19 cellular contexts compared by ENCODE assay signal in genomic region chr5:5229405-5229804, GRCh38.
"Had no signal": no experiment of that assay in that cellular context is flagged by ENCODE, and none has a peak within 500 bp of the region (broad histone marks: within the 10 kb centered on the region; RNA-seq: fewer than 3 reads in every experiment).

No MANE protein-coding gene starts in this region.

- ATAC-seq: activated CD8-positive, alpha-beta T cell treated with anti-CD3 and anti-CD28 coated beads for 36 hours; activated T-helper 17 cell treated with anti-CD3 and anti-CD28 coated beads, Interleukin-2, amount 50 U/mL, for 72 hours; heart left ventricle; natural killer cell; pancreas; right lobe of liver; stimulated activated naive CD8-positive, alpha-beta T cell treated with anti-CD3 and anti-CD28 coated beads, Interleukin-15, amount 100 ng/mL, for 72 hours; T-cell had no signal

- DNase-seq: activated CD4-positive, alpha-beta T cell treated with anti-CD3 and anti-CD28 coated beads for 48 hours; activated CD4-positive, CD25-positive, alpha-beta regulatory T cell; activated CD8-positive, alpha-beta T cell treated with anti-CD3 and anti-CD28 coated beads for 36 hours; activated naive CD4-positive, alpha-beta T cell treated with Interleukin-2 at 50 U/mL for 16 hours; activated naive CD8-positive, alpha-beta T cell treated with anti-CD3 and anti-CD28 coated beads, Interleukin-2, amount 10 ng/mL, durations not matched to agents 7 days and 5 days; activated T-cell treated with anti-CD3 and anti-CD28 coated beads, Interleukin-2, amount 50 U/mL, for 1 hour; endodermal cell; heart left ventricle; kidney glomerular epithelial cell; natural killer cell; pancreas; right lobe of liver; small intestine; stimulated activated CD4-positive, alpha-beta T cell treated with anti-CD3 and anti-CD28 coated beads, Interleukin-15, amount 100 ng/mL, for 24 hours; stimulated activated CD4-positive, alpha-beta T cell treated with anti-CD3 and anti-CD28 coated beads, Interleukin-2, amount 100 ng/mL, for 48 hours; stimulated activated naive CD8-positive, alpha-beta T cell treated with anti-CD3 and anti-CD28 coated beads, Interleukin-15, amount 100 ng/mL, for 72 hours; T-cell; trophoblast cell had no signal
